ENCODE assay signal across 8 cellular contexts in the genomic region with DNA sequence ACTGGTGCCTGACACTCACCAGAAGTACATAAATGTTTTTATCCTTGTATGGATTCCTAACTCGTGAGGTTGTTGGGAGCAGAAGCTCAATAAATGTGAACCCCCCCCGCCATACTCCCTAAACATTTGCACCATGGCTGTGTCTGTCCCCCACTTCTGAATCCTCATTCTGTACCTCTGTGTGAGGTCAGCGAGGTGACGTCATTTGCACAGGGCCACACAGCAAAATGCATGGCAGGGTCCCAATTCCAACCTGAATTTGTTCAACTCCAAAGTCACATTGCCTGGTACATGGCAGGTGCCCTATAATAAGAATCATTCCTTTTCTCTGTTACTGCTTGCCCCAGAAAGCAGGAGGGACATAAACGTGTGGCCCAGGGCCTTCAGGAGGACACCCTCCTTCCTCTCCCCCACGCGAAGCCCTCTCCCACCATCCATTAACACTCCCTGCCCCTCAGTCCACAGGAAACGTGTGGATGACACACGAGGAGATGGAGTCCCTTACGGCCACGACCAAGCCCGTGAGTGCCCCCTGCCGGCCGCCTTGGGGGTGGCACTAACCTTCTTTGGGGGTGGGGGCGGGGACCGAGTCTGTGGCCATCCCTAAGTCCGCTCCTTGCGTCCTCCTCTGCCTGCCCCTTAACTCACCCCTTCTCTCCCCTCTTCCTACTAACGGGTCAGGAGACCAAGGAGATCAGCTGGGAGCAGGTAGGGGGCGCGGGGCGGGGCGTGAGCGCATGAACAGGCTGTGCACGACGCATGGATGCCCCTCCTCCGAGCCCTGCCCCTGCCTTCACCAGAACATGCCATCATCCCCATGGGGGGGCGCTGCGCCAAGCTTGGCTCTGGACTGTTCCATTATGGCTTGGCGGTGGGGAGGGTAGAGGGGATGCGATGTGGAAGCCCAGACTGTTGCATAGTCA. TPM values are rescaled to one million over a fixed set of nuclear protein-coding genes. Genes with fewer than 3 reads are reported as not detected.
DNase-seq lines count a peak whose midpoint lies in the region; ATAC-seq and TF ChIP-seq lines count a peak whose summit lies in the region.

No MANE protein-coding gene starts in this region.

- H3K9ac ChIP-seq in colonic mucosa (ENCODE audit: low read depth in 2 of 2, low read length in 2 of 2), result peak overlapping the region in 1 of 2 donors; percentile 51

- H3K4me3 ChIP-seq in colonic mucosa, result peak overlapping the region; percentile 23

- no peaks in the 10 kb centered on the region for H3K9me3 ChIP-seq in colonic mucosa

- peaks cover 34% of the 10 kb centered on the region for H3K4me1 Mint-ChIP-seq in activated CD4-positive, alpha-beta T cell treated with anti-CD3 and anti-CD28 coated beads for 36 hours

- intact Hi-C loops in activated CD4-positive, alpha-beta T cell treated with anti-CD3 and anti-CD28 coated beads for 36 hours (cut with DNase I, micrococcal nuclease), result loop anchor here (1.0 to 10.0 kb wide), 9 partner anchors 26 to 152 kb away; a partner anchor contains a TSS
- intact Hi-C loops in colonic mucosa (cut with DNase I), result loop anchor here (5.0 kb wide), 2 partner anchors 48 to 57 kb away; no protein-coding TSS in a partner anchor

- H3K36me3 Mint-ChIP-seq in activated CD4-positive, alpha-beta T cell treated with anti-CD3 and anti-CD28 coated beads for 36 hours (ENCODE audit: low read depth), result peaks cover 1% of the 10 kb centered on the region

- H3K27ac ChIP-seq in colonic mucosa, result no peak overlapping the region

- H3K9me3 Mint-ChIP-seq in activated CD4-positive, alpha-beta T cell treated with anti-CD3 and anti-CD28 coated beads for 36 hours (ENCODE audit: low read depth), result no peaks in the 10 kb centered on the region

- peak overlapping the region; percentile 4 for H3K4me3 Mint-ChIP-seq in activated CD4-positive, alpha-beta T cell treated with anti-CD3 and anti-CD28 coated beads for 36 hours

- H3K36me3 ChIP-seq in colonic mucosa, result no peaks in the 10 kb centered on the region

- H3K27me3 Mint-ChIP-seq in activated CD4-positive, alpha-beta T cell treated with anti-CD3 and anti-CD28 coated beads for 36 hours, result peaks cover 48% of the 10 kb centered on the region

- peak; percentile 87 for DNase-seq in GM10266 (ENCODE audit: extremely low spot score)
- peak; percentile 61 for DNase-seq in NCI-H146 (lab: John Stamatoyannopoulos, UW)
- peak; percentile 90 for DNase-seq in activated CD4-positive, alpha-beta T cell treated with anti-CD3 and anti-CD28 coated beads for 36 hours
- peak; percentile 89 for DNase-seq in colonic mucosa
- DNase-seq in left kidney (ENCODE audit: low read depth, low spot score), result peak; percentile 95
- DNase-seq in stimulated activated CD4-positive, alpha-beta T cell treated with anti-CD3 and anti-CD28 coated beads, Interleukin-2, amount 100 ng/mL, for 48 hours, result peak; percentile 85 to 88

- H3K27me3 ChIP-seq in colonic mucosa, result no peaks in the 10 kb centered on the region

- peak overlapping the region; percentile 66 for H3K27ac Mint-ChIP-seq in activated CD4-positive, alpha-beta T cell treated with anti-CD3 and anti-CD28 coated beads for 36 hours

- POLR2A ChIA-PET in activated CD4-positive, alpha-beta T cell treated with anti-CD3 and anti-CD28 coated beads for 36 hours (lab: Charles Lee), result interaction anchor here (0.7 kb wide), 1 partner anchor 31 kb away, joined by 3 read pairs; no protein-coding TSS in a partner anchor

- ATAC-seq in activated CD4-positive, alpha-beta T cell treated with anti-CD3 and anti-CD28 coated beads for 36 hours, result peak; percentile 68
- no peak for ATAC-seq in GM19455 (IDR thresholded peaks at IDR 0.05; ENCODE audit: unreplicated experiment)
- ATAC-seq in HG03045 (IDR thresholded peaks at IDR 0.05; ENCODE audit: unreplicated experiment), result no peak

- H3K4me1 ChIP-seq in colonic mucosa, result no peaks in the 10 kb centered on the region

- CTCF ChIA-PET in activated CD4-positive, alpha-beta T cell treated with anti-CD3 and anti-CD28 coated beads for 36 hours (lab: Charles Lee), result interaction anchor here (0.6 to 4.0 kb wide), 12 partner anchors 12 to 88 kb away, joined by 3 to 21 read pairs (median 4); a partner anchor contains a TSS

- TF ChIP-seq CTCF in GM10266 (IDR thresholded peaks at IDR 0.05; ENCODE audit: control insufficient read depth, insufficient read depth, low read depth, missing control alignments) (peak; percentile 68), colonic mucosa (IDR thresholded peaks at IDR 0.05) (peak; percentile 89)

RNA-seq across cellular contexts. Expression of a gene that starts 9.4 kb away (rescaled TPM):
- total RNA-seq in activated CD4-positive, alpha-beta T cell treated with anti-CD3 and anti-CD28 coated beads for 36 hours, result not detected
- 1 to 10 TPM in 1 of 2 donors, under 1 TPM in 1; 0.53 to 1.8 TPM for total RNA-seq in colonic mucosa

RNA-seq across cellular contexts. Expression of a gene that starts 11.8 kb away (rescaled TPM):
- 1 to 10 TPM; 1.5 to 1.9 TPM for total RNA-seq in activated CD4-positive, alpha-beta T cell treated with anti-CD3 and anti-CD28 coated beads for 36 hours
- 100 to 1,000 TPM; 175 to 307 TPM for total RNA-seq in colonic mucosa

RNA-seq across cellular contexts. Expression of a gene that starts 26.4 kb away (rescaled TPM):
- 1 to 10 TPM; 5.4 to 6.1 TPM for total RNA-seq in activated CD4-positive, alpha-beta T cell treated with anti-CD3 and anti-CD28 coated beads for 36 hours
- total RNA-seq in colonic mucosa, result 10 to 100 TPM; 27.5 to 36.3 TPM

RNA-seq across cellular contexts. Expression of a gene that starts 26.8 kb away (rescaled TPM):
- 1 to 10 TPM; 1.7 to 2.0 TPM for total RNA-seq in activated CD4-positive, alpha-beta T cell treated with anti-CD3 and anti-CD28 coated beads for 36 hours
- 1 to 10 TPM; 3.5 to 4.8 TPM for total RNA-seq in colonic mucosa

RNA-seq across cellular contexts. Expression of a gene that starts 31.6 kb away (rescaled TPM):
- total RNA-seq in activated CD4-positive, alpha-beta T cell treated with anti-CD3 and anti-CD28 coated beads for 36 hours, result 1 to 10 TPM; 3.5 to 4.3 TPM
- total RNA-seq in colonic mucosa, result 10 to 100 TPM; 11.8 to 14.6 TPM

Comparison
In these comparisons a context has a peak if more than half of its experiments do, and no peak if none do; other contexts are left out.
1. RNA of a gene that starts 11.8 kb away (total RNA-seq): 175 to 307 TPM in colonic mucosa; 1.5 to 1.9 TPM in activated CD4-positive, alpha-beta T cell treated with anti-CD3 and anti-CD28 coated beads for 36 hours; every median in the first group is over 10 times any median in the second.
2. RNA of a gene that starts 26.4 kb away (total RNA-seq): 27.5 to 36.3 TPM in colonic mucosa; 5.4 to 6.1 TPM in activated CD4-positive, alpha-beta T cell treated with anti-CD3 and anti-CD28 coated beads for 36 hours; every median in the first group is over 4 times any median in the second.
3. Peak in every context shown above with its lines, with median percentiles within 50 percentile points of each other: DNase-seq.